1 cellular context compared by ENCODE assay signal in the genomic region with DNA sequence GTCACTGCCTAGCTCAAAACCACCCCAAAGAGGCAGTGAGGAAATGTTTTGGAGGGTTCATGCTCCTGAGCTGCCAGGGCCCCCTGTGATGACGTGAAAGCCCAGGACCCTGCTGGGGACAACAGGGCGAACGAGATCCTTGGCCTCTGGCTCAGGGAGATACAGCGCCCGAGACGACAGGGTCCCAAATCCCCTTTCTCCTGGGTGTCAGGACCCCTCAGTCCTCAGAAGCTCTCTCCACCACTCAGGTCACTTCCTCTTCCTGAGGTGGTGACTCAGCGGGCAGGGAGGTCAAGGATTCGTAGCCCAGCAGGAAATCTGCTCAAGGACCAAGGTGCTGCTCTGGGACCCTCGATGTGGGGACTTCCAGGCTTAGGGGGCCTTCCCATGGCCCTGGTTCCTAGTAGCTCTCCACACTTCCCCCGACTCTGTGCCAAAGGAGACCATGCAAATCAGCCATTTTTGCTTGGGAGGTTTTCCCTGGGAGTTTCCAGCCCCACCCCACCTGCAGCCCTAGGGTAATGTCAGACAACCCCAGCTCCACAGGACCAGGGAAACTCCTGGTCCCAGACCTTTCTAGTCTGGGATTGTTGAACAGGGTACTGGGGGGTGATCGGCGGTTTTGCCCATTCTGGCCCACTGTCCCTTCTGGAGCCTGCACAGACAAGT.
TF ChIP-seq lines count a peak whose summit lies in the region.

No MANE protein-coding gene starts in this region.

TF ChIP-seq in K562, 482 proteins besides CTCF, POLR2A, EP300 and RAD21 (continued from another document):
- peak; percentile 89 for TF ChIP-seq JUND (IDR thresholded peaks at IDR 0.05; ENCODE audit: borderline replicate concordance, low read depth, low read length)
- peak; percentile 64; the same call in 2 of the 3 replicates for TF ChIP-seq JUND (tag; IDR thresholded peaks at IDR 0.05; ENCODE audit: borderline replicate concordance, low read depth, low read length)
- no peak for TF ChIP-seq GTF2F1 (IDR thresholded peaks at IDR 0.05; ENCODE audit: low read depth, low read length)
- no peak; the same call in 1 of the 2 replicates for TF ChIP-seq FOSL1 (tag; conservative IDR thresholded peaks at IDR 0.05)
- TF ChIP-seq, protein P1, sequence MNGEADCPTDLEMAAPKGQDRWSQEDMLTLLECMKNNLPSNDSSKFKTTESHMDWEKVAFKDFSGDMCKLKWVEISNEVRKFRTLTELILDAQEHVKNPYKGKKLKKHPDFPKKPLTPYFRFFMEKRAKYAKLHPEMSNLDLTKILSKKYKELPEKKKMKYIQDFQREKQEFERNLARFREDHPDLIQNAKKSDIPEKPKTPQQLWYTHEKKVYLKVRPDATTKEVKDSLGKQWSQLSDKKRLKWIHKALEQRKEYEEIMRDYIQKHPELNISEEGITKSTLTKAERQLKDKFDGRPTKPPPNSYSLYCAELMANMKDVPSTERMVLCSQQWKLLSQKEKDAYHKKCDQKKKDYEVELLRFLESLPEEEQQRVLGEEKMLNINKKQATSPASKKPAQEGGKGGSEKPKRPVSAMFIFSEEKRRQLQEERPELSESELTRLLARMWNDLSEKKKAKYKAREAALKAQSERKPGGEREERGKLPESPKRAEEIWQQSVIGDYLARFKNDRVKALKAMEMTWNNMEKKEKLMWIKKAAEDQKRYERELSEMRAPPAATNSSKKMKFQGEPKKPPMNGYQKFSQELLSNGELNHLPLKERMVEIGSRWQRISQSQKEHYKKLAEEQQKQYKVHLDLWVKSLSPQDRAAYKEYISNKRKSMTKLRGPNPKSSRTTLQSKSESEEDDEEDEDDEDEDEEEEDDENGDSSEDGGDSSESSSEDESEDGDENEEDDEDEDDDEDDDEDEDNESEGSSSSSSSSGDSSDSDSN (IDR thresholded peaks at IDR 0.05; ENCODE audit: borderline replicate concordance in 1 of 2, low read depth in 2 of 2, low read length in 2 of 2) = 0 out of 4 replicates have a peak, but pooled peaks of 1 of the 2 experiments have one; percentile 7
- no peak for TF ChIP-seq ZNF23 (CRISPR knock-in tag; IDR thresholded peaks at IDR 0.05)
- TF ChIP-seq, protein P2, sequence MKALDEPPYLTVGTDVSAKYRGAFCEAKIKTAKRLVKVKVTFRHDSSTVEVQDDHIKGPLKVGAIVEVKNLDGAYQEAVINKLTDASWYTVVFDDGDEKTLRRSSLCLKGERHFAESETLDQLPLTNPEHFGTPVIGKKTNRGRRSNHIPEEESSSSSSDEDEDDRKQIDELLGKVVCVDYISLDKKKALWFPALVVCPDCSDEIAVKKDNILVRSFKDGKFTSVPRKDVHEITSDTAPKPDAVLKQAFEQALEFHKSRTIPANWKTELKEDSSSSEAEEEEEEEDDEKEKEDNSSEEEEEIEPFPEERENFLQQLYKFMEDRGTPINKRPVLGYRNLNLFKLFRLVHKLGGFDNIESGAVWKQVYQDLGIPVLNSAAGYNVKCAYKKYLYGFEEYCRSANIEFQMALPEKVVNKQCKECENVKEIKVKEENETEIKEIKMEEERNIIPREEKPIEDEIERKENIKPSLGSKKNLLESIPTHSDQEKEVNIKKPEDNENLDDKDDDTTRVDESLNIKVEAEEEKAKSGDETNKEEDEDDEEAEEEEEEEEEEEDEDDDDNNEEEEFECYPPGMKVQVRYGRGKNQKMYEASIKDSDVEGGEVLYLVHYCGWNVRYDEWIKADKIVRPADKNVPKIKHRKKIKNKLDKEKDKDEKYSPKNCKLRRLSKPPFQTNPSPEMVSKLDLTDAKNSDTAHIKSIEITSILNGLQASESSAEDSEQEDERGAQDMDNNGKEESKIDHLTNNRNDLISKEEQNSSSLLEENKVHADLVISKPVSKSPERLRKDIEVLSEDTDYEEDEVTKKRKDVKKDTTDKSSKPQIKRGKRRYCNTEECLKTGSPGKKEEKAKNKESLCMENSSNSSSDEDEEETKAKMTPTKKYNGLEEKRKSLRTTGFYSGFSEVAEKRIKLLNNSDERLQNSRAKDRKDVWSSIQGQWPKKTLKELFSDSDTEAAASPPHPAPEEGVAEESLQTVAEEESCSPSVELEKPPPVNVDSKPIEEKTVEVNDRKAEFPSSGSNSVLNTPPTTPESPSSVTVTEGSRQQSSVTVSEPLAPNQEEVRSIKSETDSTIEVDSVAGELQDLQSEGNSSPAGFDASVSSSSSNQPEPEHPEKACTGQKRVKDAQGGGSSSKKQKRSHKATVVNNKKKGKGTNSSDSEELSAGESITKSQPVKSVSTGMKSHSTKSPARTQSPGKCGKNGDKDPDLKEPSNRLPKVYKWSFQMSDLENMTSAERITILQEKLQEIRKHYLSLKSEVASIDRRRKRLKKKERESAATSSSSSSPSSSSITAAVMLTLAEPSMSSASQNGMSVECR (CRISPR knock-in tag; IDR thresholded peaks at IDR 0.05) = 0 out of 2 replicates have a peak, but pooled peaks have one; percentile 3
- no peak for TF ChIP-seq ZNF165 (CRISPR knock-in tag; IDR thresholded peaks at IDR 0.05; ENCODE audit: borderline replicate concordance)
